In the genomic region with DNA sequence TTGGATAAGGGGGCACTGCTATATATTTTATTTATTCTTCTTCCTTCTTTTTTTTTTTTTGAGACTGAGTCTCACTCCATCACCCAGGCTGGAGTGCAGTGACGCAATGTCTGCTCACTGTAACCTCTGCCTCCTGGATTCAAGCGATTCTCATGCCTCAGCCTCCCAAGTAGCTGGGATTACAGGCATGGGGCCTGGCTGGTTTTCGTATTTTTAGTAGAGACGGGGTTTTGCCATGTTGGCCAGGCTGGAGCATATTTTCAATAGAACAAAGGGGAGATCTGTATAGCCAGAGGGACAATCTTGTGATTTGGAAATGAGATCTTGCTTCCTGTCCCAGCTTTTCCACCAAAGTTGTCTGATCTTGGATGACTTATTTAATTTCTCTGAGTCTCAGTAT, we compare ENCODE assay signal across 24 cellular contexts.
A peak's percentile ranks its signal among the peaks of the same experiment; 100 is the strongest.
DNase-seq lines count a peak whose midpoint lies in the region; ATAC-seq, FAIRE-seq and TF ChIP-seq lines count a peak whose summit lies in the region.
"Had no signal": no experiment of that assay in that cellular context is flagged by ENCODE, and none has a peak within 500 bp of the region (broad histone marks: within the 10 kb centered on the region; RNA-seq: fewer than 3 reads in every experiment).

No MANE protein-coding gene starts in this region.

- ATAC-seq in HepG2 = no peak
- ATAC-seq in HG03354 (IDR thresholded peaks at IDR 0.05; ENCODE audit: poor library complexity, severe bottlenecking, unreplicated experiment) = no peak

- H3K4me1 ChIP-seq in HepG2 (ENCODE audit: insufficient read depth, low read length) = peaks cover 6% of the 10 kb centered on the region; the same call in 1 of the 2 replicates
- no peaks in the 10 kb centered on the region for H3K4me1 ChIP-seq in BE2C
- H3K4me1 ChIP-seq: Peyer's patch had no signal

- H3K36me3 ChIP-seq in WERI-Rb-1 = no peaks in the 10 kb centered on the region; the same call in 1 of the 2 replicates
- no peaks in the 10 kb centered on the region for H3K36me3 ChIP-seq in HepG2 (replicated peaks in 1 of 2; ENCODE audit: control insufficient read depth in 1 of 2, insufficient read depth in 2 of 2, low read length in 2 of 2)
- H3K36me3 ChIP-seq in BE2C = no peaks in the 10 kb centered on the region
- H3K36me3 ChIP-seq: Peyer's patch had no signal

- in situ Hi-C loops in HepG2 (cut with HindIII; ENCODE audit: extremely low pct_ligation_motif_present, low pct_unique_long_range_greater_than_20kb) = loop anchor here (10.0 kb wide), 1 partner anchor 413 kb away; no protein-coding TSS in a partner anchor

- no peak overlapping the region for H3K9ac ChIP-seq in HepG2 (ENCODE audit: insufficient read depth, low read depth, low read length)

- no peaks in the 10 kb centered on the region for H3K79me2 ChIP-seq in HepG2 (ENCODE audit: insufficient read depth, low read length)

- H3K4me1 Mint-ChIP-seq in chondrocyte (ENCODE audit: low read depth) (peaks cover 37% of the 10 kb centered on the region), mesothelial cell of epicardium (no peaks in the 10 kb centered on the region)

- no peaks in the 10 kb centered on the region for H3K9me3 ChIP-seq in WERI-Rb-1 (ENCODE audit: severe bottlenecking)
- no peaks in the 10 kb centered on the region for H3K9me3 ChIP-seq in HepG2 (ENCODE audit: low read length)
- no peaks in the 10 kb centered on the region for H3K9me3 ChIP-seq in BE2C
- H3K9me3 ChIP-seq: Peyer's patch, SJSA1 had no signal

- H3K27ac ChIP-seq in WERI-Rb-1 (no peak overlapping the region), HepG2 (ENCODE audit: extremely low read length, insufficient read depth, low read length) (no peak overlapping the region)
- H3K27ac ChIP-seq: HL-60, Peyer's patch, SJSA1 had no signal

- H3K9me3 Mint-ChIP-seq in chondrocyte (ENCODE audit: low read depth) = no peaks in the 10 kb centered on the region
- H3K9me3 Mint-ChIP-seq in mesothelial cell of epicardium = peaks cover 6% of the 10 kb centered on the region
- H3K9me3 Mint-ChIP-seq: HFFc6 had no signal

- no peaks in the 10 kb centered on the region for H4K20me1 ChIP-seq in HepG2 (ENCODE audit: insufficient read depth, low read length)

- TF ChIP-seq EP300 in HepG2 (IDR thresholded peaks at IDR 0.05; ENCODE audit: low read depth in 2 of 2, low read length in 2 of 2) (no peak), HepG2 (CRISPR knock-in tag; IDR thresholded peaks at IDR 0.05; ENCODE audit: borderline replicate concordance) (no peak)

- CTCF ChIA-PET in HepG2 (lab: Yijun Ruan, JAX; ENCODE audit: low intra/inter-chr PET ratio, low total read pairs) = no interaction called here

- no peak for TF ChIP-seq POLR2A in HepG2 (IDR thresholded peaks at IDR 0.05; ENCODE audit: insufficient read depth in 1 of 2, low read depth in 2 of 2, low read length in 2 of 2)

- no peak for FAIRE-seq in HepG2 (lab: Jason Lieb, UNC)
- FAIRE-seq: D721Med, GM18507, H54 had no signal

- 56% methylated on average over 4 of the region's 4 CpGs for WGBS in HepG2 (ENCODE audit: low lambda C conversion rate)

- intact Hi-C loops in HepG2 (cut with micrococcal nuclease; ENCODE audit: unreplicated experiment) = no loop called here

- POLR2A ChIA-PET in HepG2 (lab: Yijun Ruan, JAX) = no interaction called here

- no peak for TF ChIP-seq RAD21 in HepG2 (CRISPR knock-in tag; IDR thresholded peaks at IDR 0.05)

- H2AFZ ChIP-seq in HepG2 (ENCODE audit: low read length) = no peak overlapping the region

- H3K4me2 ChIP-seq in HepG2 (ENCODE audit: low read depth, low read length) = no peak overlapping the region

- H3K27me3 Mint-ChIP-seq in chondrocyte (ENCODE audit: low read depth) (no peaks in the 10 kb centered on the region), mesothelial cell of epicardium (ENCODE audit: low read depth) (no peaks in the 10 kb centered on the region)

- BruUV-seq in HepG2 (replicated peaks; lab: Mats Ljungman, UMichigan) = no TSS peak

- TF ChIP-seq CTCF in chondrocyte (IDR thresholded peaks at IDR 0.05) = no peak
- no peak for TF ChIP-seq CTCF in mesothelial cell of epicardium (IDR thresholded peaks at IDR 0.05; ENCODE audit: unreplicated experiment)
- no peak for TF ChIP-seq CTCF in WERI-Rb-1 (IDR thresholded peaks at IDR 0.05; ENCODE audit: low read depth, low read length)
- TF ChIP-seq CTCF in HepG2 (CRISPR knock-in tag; IDR thresholded peaks at IDR 0.05) = no peak
- no peak for TF ChIP-seq CTCF in BE2C (IDR thresholded peaks at IDR 0.05; ENCODE audit: low read depth, low read length)

- H3K27ac Mint-ChIP-seq in chondrocyte (ENCODE audit: unreplicated experiment) (peak overlapping the region; percentile 49), mesothelial cell of epicardium (peak overlapping the region; percentile 23)
- H3K27ac Mint-ChIP-seq: CD14-positive monocyte, HFFc6 had no signal

- H3K27me3 ChIP-seq in WERI-Rb-1 (ENCODE audit: insufficient read depth, low read depth, severe bottlenecking) (no peaks in the 10 kb centered on the region), HepG2 (ENCODE audit: control insufficient read depth in 1 of 2, insufficient read depth in 2 of 2, low read length in 2 of 2) (no peaks in the 10 kb centered on the region; a peak in 1 of 5 replicates), BE2C (no peaks in the 10 kb centered on the region)
- H3K27me3 ChIP-seq: Peyer's patch, SJSA1 had no signal

- H3K36me3 Mint-ChIP-seq in chondrocyte (ENCODE audit: low read depth) (peaks cover 43% of the 10 kb centered on the region), mesothelial cell of epicardium (peaks cover 27% of the 10 kb centered on the region)
- H3K36me3 Mint-ChIP-seq: CD14-positive monocyte had no signal

- DNase-seq in COLO829 (ENCODE audit: low spot score) = peak; percentile 20
- DNase-seq in chondrocyte (ENCODE audit: low spot score) = no peak
- DNase-seq in fibroblast of gingiva (ENCODE audit: low read depth) = peak; percentile 62
- DNase-seq in mesothelial cell of epicardium (ENCODE audit: low spot score in 2 of 2, unreplicated experiment in 2 of 2) = no peak
- DNase-seq in WERI-Rb-1 = no peak
- no peak for DNase-seq in HepG2 (ENCODE audit: low spot score)
- no peak for DNase-seq in BE2C
- DNase-seq: 8988T, DMS53, GDM1, HFFc6, KG1, NCI-H1105, NCI-H2081, NCI-H2171 treated with DMSO at 0.1 percent for 48 hours, NCI-H524 treated with DMSO at 0.1 percent for 48 hours, Peyer's patch had no signal

- H3K4me3 Mint-ChIP-seq in chondrocyte (ENCODE audit: unreplicated experiment) (no peak overlapping the region), mesothelial cell of epicardium (no peak overlapping the region)
- H3K4me3 Mint-ChIP-seq: CD14-positive monocyte, HFFc6 had no signal

- H3K4me3 ChIP-seq in WERI-Rb-1 (ENCODE audit: low read depth, low read length) = no peak overlapping the region
- no peak overlapping the region for H3K4me3 ChIP-seq in HepG2 (replicated peaks in 1 of 3; ENCODE audit: insufficient read depth in 1 of 3, low read depth in 2 of 3, low read length in 3 of 3)
- H3K4me3 ChIP-seq in BE2C (ENCODE audit: low read depth, low read length) = no peak overlapping the region
- H3K4me3 ChIP-seq: Peyer's patch, SJSA1 had no signal

TF ChIP-seq in HepG2, 621 proteins besides CTCF, POLR2A, EP300 and RAD21:
- no peak for TF ChIP-seq SP5 (CRISPR knock-in tag; IDR thresholded peaks at IDR 0.05; ENCODE audit: borderline replicate concordance, low read depth)
- TF ChIP-seq PHF5A (CRISPR knock-in tag; IDR thresholded peaks at IDR 0.05; ENCODE audit: low read depth, unreplicated experiment) = no peak
- TF ChIP-seq RNF2 (conservative IDR thresholded peaks at IDR 0.05; ENCODE audit: low read depth) = no peak
- TF ChIP-seq SIN3A (IDR thresholded peaks at IDR 0.05; ENCODE audit: borderline replicate concordance, low read depth, low read length) = no peak

Comparison
In these comparisons a context has a peak if more than half of its experiments do, and no peak if none do; other contexts are left out.
1. DNase-seq: peak in COLO829 (single experiment) and fibroblast of gingiva (single experiment); none in chondrocyte (single experiment), mesothelial cell of epicardium (0 of 2), WERI-Rb-1 (single experiment), HepG2 (single experiment) and BE2C (single experiment).